ENCODE assay signal across 1 cellular context in genomic region chr18:57466307-57466706, GRCh38.
TF ChIP-seq lines count a peak whose summit lies in the region.

No MANE protein-coding gene starts in this region.

TF ChIP-seq in liver, 16 proteins besides CTCF, POLR2A, EP300 and RAD21 (continued from another document):
- TF ChIP-seq GABPA (IDR thresholded peaks at IDR 0.05 in 1 of 2, conservative IDR thresholded peaks at IDR 0.05 in 1 of 2) (peak in 1 of 2 donors; percentile 23), MAX (IDR thresholded peaks at IDR 0.05) (peak; percentile 16), YY1 (IDR thresholded peaks at IDR 0.05) (peak; percentile 41), FOXA1 (IDR thresholded peaks at IDR 0.05) (no peak), SP1 (IDR thresholded peaks at IDR 0.05) (peak; percentile 14), JUND (IDR thresholded peaks at IDR 0.05) (peak in 1 of 2 donors; percentile 56), EGR1 (IDR thresholded peaks at IDR 0.05; ENCODE audit: low read depth in 2 of 2) (no peak), NR2F2 (IDR thresholded peaks at IDR 0.05) (no peak), ZBTB33 (IDR thresholded peaks at IDR 0.05) (no peak)
